ENCODE assay signal across 14 cellular contexts in genomic region chr16:46748775-46749705, GRCh38. TPM values are rescaled to one million over a fixed set of nuclear protein-coding genes. Genes with fewer than 3 reads are reported as not detected.
DNase-seq lines count a peak whose midpoint lies in the region; ATAC-seq, FAIRE-seq and TF ChIP-seq lines count a peak whose summit lies in the region.
"Had no signal": no experiment of that assay in that cellular context is flagged by ENCODE, and none has a peak within 500 bp of the region (broad histone marks: within the 10 kb centered on the region; RNA-seq: fewer than 3 reads in every experiment).

No MANE protein-coding gene starts in this region.

- H2BK120ac ChIP-seq in mesendoderm (ENCODE audit: low read depth, low read length), result no peak overlapping the region

- no peak overlapping the region for H2BK5ac ChIP-seq in mesendoderm (ENCODE audit: low read length)

- H3K36me3 ChIP-seq in mesendoderm (ENCODE audit: control insufficient read depth, insufficient read depth, low read length), result no peaks in the 10 kb centered on the region
- H3K36me3 ChIP-seq in Peyer's patch, result no peaks in the 10 kb centered on the region

- no peak overlapping the region for H2AK5ac ChIP-seq in mesendoderm (ENCODE audit: low read length)

- H3K4me1 ChIP-seq in mesendoderm (ENCODE audit: control insufficient read depth, low read depth, low read length), result peaks cover 13% of the 10 kb centered on the region
- no peaks in the 10 kb centered on the region for H3K4me1 ChIP-seq in Peyer's patch

- H2BK15ac ChIP-seq in mesendoderm (replicated peaks; ENCODE audit: low read depth), result no peak overlapping the region

- H4K5ac ChIP-seq in mesendoderm (ENCODE audit: low read length), result no peak overlapping the region

- peak; percentile 69 for ATAC-seq in HG02642 (IDR thresholded peaks at IDR 0.05; ENCODE audit: poor library complexity, unreplicated experiment)
- no peak for ATAC-seq in GM21515 (IDR thresholded peaks at IDR 0.05; ENCODE audit: unreplicated experiment)
- ATAC-seq: HCT116 had no signal

- no peak overlapping the region for H3K4me2 ChIP-seq in mesendoderm (ENCODE audit: low read length)

- H3K23ac ChIP-seq in mesendoderm (ENCODE audit: low read length), result no peak overlapping the region

- no peak for TF ChIP-seq CTCF in Peyer's patch (IDR thresholded peaks at IDR 0.05)

- peak; percentile 44 for FAIRE-seq in GM12892 (lab: Jason Lieb, UNC)

- H4K8ac ChIP-seq in mesendoderm (ENCODE audit: low read depth, low read length), result no peak overlapping the region

- H3K79me2 ChIP-seq in mesendoderm (ENCODE audit: control insufficient read depth, insufficient read depth, low read length), result no peaks in the 10 kb centered on the region

- no CpG with 5 or more reads among the region's 20 CpGs for WGBS in mesendoderm (ENCODE audit: extremely low coverage, insufficient coverage, low lambda C conversion rate)

- H3K4me3 ChIP-seq in mesendoderm (ENCODE audit: low read length), result no peak overlapping the region
- no peak overlapping the region for H3K4me3 ChIP-seq in Peyer's patch

- no peak overlapping the region for H3K9ac ChIP-seq in mesendoderm (ENCODE audit: low read length)

- no peak for TF ChIP-seq POLR2A in GM12892 (IDR thresholded peaks at IDR 0.05; ENCODE audit: low read depth, low read length)
- no peak for TF ChIP-seq POLR2A in Peyer's patch (IDR thresholded peaks at IDR 0.05)

- no peaks in the 10 kb centered on the region for H3K79me1 ChIP-seq in mesendoderm (ENCODE audit: low read length)

- H3K4ac ChIP-seq in mesendoderm (ENCODE audit: low read depth, low read length), result no peak overlapping the region

- peak overlapping the region; percentile 4 for H3K18ac ChIP-seq in mesendoderm (ENCODE audit: low read length)

- DNase-seq in GM12892 (ENCODE audit: insufficient read length) (no peak), NCI-H345 treated with DMSO at 0.1 percent for 48 hours (lab: John Stamatoyannopoulos, UW; ENCODE audit: unreplicated experiment) (peak; percentile 67), mesendoderm (no peak), Peyer's patch (no peak), GOT3 (lab: John Stamatoyannopoulos, UW) (no peak)
- DNase-seq in activated CD4-positive, CD25-positive, alpha-beta regulatory T cell (lab: John Stamatoyannopoulos, UW), result no peak
- DNase-seq: activated CD4-positive, alpha-beta T cell treated with anti-CD3 and anti-CD28 coated beads, Interleukin-2, amount 10 ng/mL, durations not matched to agents 7 days and 5 days; central memory CD4-positive, alpha-beta T cell; DMS153; NCI-H526 treated with DMSO at 0.1 percent for 48 hours; stimulated activated naive CD4-positive, alpha-beta T cell treated with Interleukin-2 at 50 U/mL for 16 hours had no signal

- H3K27me3 ChIP-seq in mesendoderm (ENCODE audit: insufficient read depth, low read length, poor library complexity) (no peaks in the 10 kb centered on the region), Peyer's patch (no peaks in the 10 kb centered on the region)

- H3K27ac ChIP-seq in mesendoderm (ENCODE audit: low read depth, low read length) (peak overlapping the region; percentile 17), Peyer's patch (no peak overlapping the region)

- no peak overlapping the region for H3K56ac ChIP-seq in mesendoderm (ENCODE audit: low read length)

- no peaks in the 10 kb centered on the region for H3K9me3 ChIP-seq in Peyer's patch

RNA-seq across cellular contexts. Expression of gene MYLK3, which starts 0.9 kb away (rescaled TPM):
- polyA plus RNA-seq in GM12892 (2012; ENCODE audit: missing spikeins), result 0.19 TPM
- 0.13 TPM for polyA plus RNA-seq in mesendoderm (2013, experiment 1 of 2)
- 0.18 TPM for polyA plus RNA-seq in mesendoderm (2013, experiment 2 of 2)
- not detected for total RNA-seq in Peyer's patch

RNA-seq across cellular contexts. Expression of gene ORC6, which starts 59.6 kb away (rescaled TPM):
- polyA plus RNA-seq in GM12892 (2012; ENCODE audit: missing spikeins), result 39.8 TPM
- polyA plus RNA-seq in mesendoderm (2013, experiment 1 of 2), result 60.9 TPM
- polyA plus RNA-seq in mesendoderm (2013, experiment 2 of 2), result 62.5 TPM
- total RNA-seq in Peyer's patch, result 1 to 10 TPM; 1.9 to 9.1 (median 5.1) TPM
